In the genomic region with DNA sequence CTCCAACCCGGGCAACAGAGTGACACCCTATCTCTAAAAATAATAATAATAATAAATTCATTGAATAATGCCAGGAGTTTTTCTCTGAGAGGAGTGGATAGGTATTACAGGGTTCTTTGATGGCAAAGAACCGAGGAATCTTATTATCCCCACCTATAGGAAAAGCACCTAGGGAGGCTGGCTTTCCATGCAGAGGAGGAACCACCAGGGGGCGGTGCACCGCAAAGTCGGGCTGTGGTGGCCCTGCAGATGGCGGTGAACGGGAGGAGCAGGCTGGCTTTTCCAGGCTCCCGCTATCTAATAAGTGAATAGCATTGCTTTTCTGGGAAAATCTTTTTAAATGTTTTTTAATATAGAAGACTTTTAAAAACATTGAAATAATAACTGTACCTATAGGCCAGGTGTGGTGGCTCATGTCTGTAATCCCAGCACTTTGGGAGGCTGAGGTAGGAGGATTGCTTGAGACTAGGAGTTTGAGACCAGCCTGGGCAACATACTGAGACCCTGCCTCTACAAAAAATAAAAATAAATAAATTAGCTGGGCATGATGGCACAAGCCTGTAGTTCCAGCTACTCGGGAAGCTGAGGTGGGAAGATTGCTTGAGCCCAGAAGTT, we compare ENCODE assay signal across 8 cellular contexts.
DNase-seq lines count a peak whose midpoint lies in the region; ATAC-seq and TF ChIP-seq lines count a peak whose summit lies in the region.

No MANE protein-coding gene starts in this region.

- 39% methylated on average over 9 of the region's 9 CpGs for whole genome bisulfite sequencing in smooth muscle cell (ENCODE audit: low lambda C conversion rate)

- no peaks in the 10 kb centered on the region for H3K79me2 ChIP-seq in smooth muscle cell (ENCODE audit: low read depth)

- H3K9ac ChIP-seq in smooth muscle cell (ENCODE audit: low read depth) = no peak overlapping the region

- DNase-seq in Right ventricle myocardium superior (peak; percentile 53), cardiac septum (ENCODE audit: low spot score) (no peak), T-helper 9 cell (peak; percentile 3), fibroblast of mammary gland (ENCODE audit: low read depth) (peak; percentile 21), smooth muscle cell (lab: John Stamatoyannopoulos, UW; ENCODE audit: unreplicated experiment) (no peak)
- DNase-seq in CD8-positive, alpha-beta memory T cell = no peak

- CTCF ChIA-PET in CD8-positive, alpha-beta memory T cell (lab: Charles Lee) = no interaction called here

- H3K27ac ChIP-seq in smooth muscle cell (ENCODE audit: low read depth) = no peak overlapping the region
- no peak overlapping the region for H3K27ac ChIP-seq in CD8-positive, alpha-beta memory T cell (ENCODE audit: low read depth, low read length)

- H3K9me3 Mint-ChIP-seq in CD8-positive, alpha-beta memory T cell = peaks cover 0 to 7% (median 3%) of the 10 kb centered on the region in 5 donors

- H3K27me3 Mint-ChIP-seq in CD8-positive, alpha-beta memory T cell = no peaks in the 10 kb centered on the region

- no peaks in the 10 kb centered on the region for H3K4me1 Mint-ChIP-seq in CD8-positive, alpha-beta memory T cell

- no peak for ATAC-seq in Right ventricle myocardium superior (ENCODE audit: poor library complexity)
- peak; percentile 77 for ATAC-seq in HG03045 (IDR thresholded peaks at IDR 0.05; ENCODE audit: unreplicated experiment)
- no peak for ATAC-seq in GM18867 (IDR thresholded peaks at IDR 0.05; ENCODE audit: unreplicated experiment)

- H3K4me3 ChIP-seq in fibroblast of mammary gland (ENCODE audit: control insufficient read depth, low read depth, low read length) (no peak overlapping the region), smooth muscle cell (no peak overlapping the region)
- no peak overlapping the region for H3K4me3 ChIP-seq in CD8-positive, alpha-beta memory T cell (ENCODE audit: low read length)

- H3K4me2 ChIP-seq in smooth muscle cell = no peak overlapping the region

- H4K20me1 ChIP-seq in smooth muscle cell (ENCODE audit: low read depth) = no peaks in the 10 kb centered on the region

- no peak overlapping the region for H2AFZ ChIP-seq in smooth muscle cell (ENCODE audit: low read depth)

- no peaks in the 10 kb centered on the region for H3K36me3 Mint-ChIP-seq in CD8-positive, alpha-beta memory T cell

- H3K9me3 ChIP-seq in smooth muscle cell (replicated peaks; ENCODE audit: low read depth) = no peaks in the 10 kb centered on the region
- H3K9me3 ChIP-seq in CD8-positive, alpha-beta memory T cell (ENCODE audit: low read length) = no peaks in the 10 kb centered on the region

- H3F3A ChIP-seq in smooth muscle cell (ENCODE audit: low read depth) = no peaks in the 10 kb centered on the region

- POLR2A ChIA-PET in CD8-positive, alpha-beta memory T cell (lab: Charles Lee) = no interaction called here

- H3K27ac Mint-ChIP-seq in CD8-positive, alpha-beta memory T cell = no peak overlapping the region

- H3K4me3 Mint-ChIP-seq in CD8-positive, alpha-beta memory T cell = no peak overlapping the region

- intact Hi-C loops in Right ventricle myocardium superior (cut with DNase I) (no loop called here), cardiac septum (cut with DNase I) (no loop called here)

- peaks cover 2% of the 10 kb centered on the region for H3K4me1 ChIP-seq in smooth muscle cell (ENCODE audit: low read depth)
- H3K4me1 ChIP-seq in CD8-positive, alpha-beta memory T cell (ENCODE audit: insufficient read depth, low read length) = no peaks in the 10 kb centered on the region

- H3K36me3 ChIP-seq in smooth muscle cell (ENCODE audit: low read depth) = no peaks in the 10 kb centered on the region
- H3K36me3 ChIP-seq in CD8-positive, alpha-beta memory T cell (ENCODE audit: insufficient read depth, low read length) = no peaks in the 10 kb centered on the region

- H3K27me3 ChIP-seq in smooth muscle cell (ENCODE audit: low read depth) = no peaks in the 10 kb centered on the region
- H3K27me3 ChIP-seq in CD8-positive, alpha-beta memory T cell (ENCODE audit: insufficient read depth, low read length, poor library complexity, severe bottlenecking) = no peaks in the 10 kb centered on the region

- peak; percentile 53 for TF ChIP-seq CTCF in fibroblast of mammary gland (conservative IDR thresholded peaks at IDR 0.05; ENCODE audit: control insufficient read depth, insufficient read depth, low read depth, low read length)
- TF ChIP-seq CTCF in smooth muscle cell (IDR thresholded peaks at IDR 0.05; ENCODE audit: borderline replicate concordance, insufficient read depth, poor library complexity, severe bottlenecking) = peak; percentile 69

Comparison
In these comparisons a context has a peak if more than half of its experiments do, and no peak if none do; other contexts are left out.
1. DNase-seq: peak in Right ventricle myocardium superior (single experiment), T-helper 9 cell (single experiment) and fibroblast of mammary gland (single experiment); none in cardiac septum (single experiment), smooth muscle cell (single experiment) and CD8-positive, alpha-beta memory T cell (0 of 5).